Comparison of ENCODE assay signal across 11 cellular contexts in genomic region chr17:74521701-74522201, GRCh38. TPM values are rescaled to one million over a fixed set of nuclear protein-coding genes. Genes with fewer than 3 reads are reported as not detected.
A peak's percentile ranks its signal among the peaks of the same experiment; 100 is the strongest.
DNase-seq lines count a peak whose midpoint lies in the region; FAIRE-seq and TF ChIP-seq lines count a peak whose summit lies in the region.
"Had no signal": no experiment of that assay in that cellular context is flagged by ENCODE, and none has a peak within 500 bp of the region (broad histone marks: within the 10 kb centered on the region; RNA-seq: fewer than 3 reads in every experiment).

No MANE protein-coding gene starts in this region.

- H3K27ac ChIP-seq in HL-60 (replicated peaks) (peak overlapping the region; percentile 91), muscle layer of duodenum (ENCODE audit: low read length) (peak overlapping the region; percentile 83), small intestine (ENCODE audit: low read depth in 1 of 2, low read length in 1 of 2) (peak overlapping the region in 1 of 2 donors; percentile 55)

- H3K4me1 ChIP-seq in muscle layer of duodenum (ENCODE audit: control insufficient read depth in 1 of 2, insufficient read depth in 2 of 2, low read length in 2 of 2), result peaks cover 0 to 1% of the 10 kb centered on the region in 2 donors
- H3K4me1 ChIP-seq in small intestine (ENCODE audit: control insufficient read depth in 2 of 2, insufficient read depth in 1 of 2, low read depth in 1 of 2, low read length in 1 of 2), result no peaks in the 10 kb centered on the region

- H3K27me3 Mint-ChIP-seq in dendritic cell treated with granulocyte-macrophage colony-stimulating factor and Interleukin-4, amounts not matched to agents 40 ng/mL and 50 ng/mL, for 4 days, result no peaks in the 10 kb centered on the region

- no peak for TF ChIP-seq CTCF in HL-60 (IDR thresholded peaks at IDR 0.05; ENCODE audit: insufficient read depth, low read length)

- peak overlapping the region; percentile 92 for H3K27ac Mint-ChIP-seq in dendritic cell treated with granulocyte-macrophage colony-stimulating factor and Interleukin-4, amounts not matched to agents 40 ng/mL and 50 ng/mL, for 4 days
- H3K27ac Mint-ChIP-seq: CD4-positive, CD25-positive, alpha-beta regulatory T cell had no signal

- H3K27me3 ChIP-seq in HL-60 (ENCODE audit: insufficient read depth, poor library complexity, severe bottlenecking), result no peaks in the 10 kb centered on the region
- no peaks in the 10 kb centered on the region for H3K27me3 ChIP-seq in muscle layer of duodenum (ENCODE audit: low read depth, low read length)
- no peaks in the 10 kb centered on the region for H3K27me3 ChIP-seq in small intestine (ENCODE audit: control insufficient read depth in 2 of 2, insufficient read depth in 2 of 2, low read length in 2 of 2)

- H3K4me3 ChIP-seq in HL-60 (replicated peaks; ENCODE audit: insufficient read depth, low read length), result no peak overlapping the region
- peak overlapping the region in 1 of 2 donors; percentile 13 for H3K4me3 ChIP-seq in muscle layer of duodenum (ENCODE audit: low read depth in 1 of 2, low read length in 2 of 2)
- H3K4me3 ChIP-seq in small intestine (ENCODE audit: low read depth in 1 of 2, low read length in 2 of 2), result no peak overlapping the region

- H3K4me3 Mint-ChIP-seq in dendritic cell treated with granulocyte-macrophage colony-stimulating factor and Interleukin-4, amounts not matched to agents 40 ng/mL and 50 ng/mL, for 4 days, result peak overlapping the region; percentile 81
- H3K4me3 Mint-ChIP-seq: CD4-positive, CD25-positive, alpha-beta regulatory T cell; memory B cell had no signal

- peaks cover 18% of the 10 kb centered on the region for H3K9me3 Mint-ChIP-seq in dendritic cell treated with granulocyte-macrophage colony-stimulating factor and Interleukin-4, amounts not matched to agents 40 ng/mL and 50 ng/mL, for 4 days

- WGBS in small intestine, 3 donors, result 64 to 75% (median 65%) methylated on average over 9 of the region's 9 CpGs

- peak; percentile 8 for DNase-seq in AG20443 (ENCODE audit: low spot score)
- DNase-seq in HL-60 (ENCODE audit: low read depth in 1 of 2, low spot score in 1 of 2), result peak; percentile 89 to 93
- DNase-seq in DMS79 (lab: John Stamatoyannopoulos, UW), result no peak
- DNase-seq in NCI-H1417 (lab: John Stamatoyannopoulos, UW), result no peak
- no peak for DNase-seq in epidermal melanocyte (ENCODE audit: insufficient read length, low spot score)
- no peak for DNase-seq in small intestine
- DNase-seq: CD4-positive, CD25-positive, alpha-beta regulatory T cell had no signal

- FAIRE-seq in small intestine (lab: Jason Lieb, UNC), result no peak

- H3K36me3 ChIP-seq in muscle layer of duodenum (ENCODE audit: control insufficient read depth in 1 of 2, insufficient read depth in 2 of 2, low read length in 2 of 2) (no peaks in the 10 kb centered on the region), small intestine (ENCODE audit: control insufficient read depth in 2 of 2, insufficient read depth in 2 of 2, low read length in 2 of 2) (no peaks in the 10 kb centered on the region)

- intact Hi-C loops in dendritic cell treated with granulocyte-macrophage colony-stimulating factor and Interleukin-4, amounts not matched to agents 40 ng/mL and 50 ng/mL, for 4 days (cut with micrococcal nuclease), result loop anchor here (1.0 kb wide), 1 partner anchor 11 kb away; no protein-coding TSS in a partner anchor

- H3K4me1 Mint-ChIP-seq in dendritic cell treated with granulocyte-macrophage colony-stimulating factor and Interleukin-4, amounts not matched to agents 40 ng/mL and 50 ng/mL, for 4 days (ENCODE audit: low read depth), result peaks cover 82% of the 10 kb centered on the region
- H3K4me1 Mint-ChIP-seq: CD4-positive, CD25-positive, alpha-beta regulatory T cell had no signal

- peaks cover 46% of the 10 kb centered on the region for H3K36me3 Mint-ChIP-seq in dendritic cell treated with granulocyte-macrophage colony-stimulating factor and Interleukin-4, amounts not matched to agents 40 ng/mL and 50 ng/mL, for 4 days (ENCODE audit: low read depth)
- H3K36me3 Mint-ChIP-seq: CD4-positive, CD25-positive, alpha-beta regulatory T cell had no signal

- H3K9me3 ChIP-seq in muscle layer of duodenum (ENCODE audit: control insufficient read depth in 1 of 2, low read length in 2 of 2) (peaks cover 3 to 9% of the 10 kb centered on the region in 2 donors), small intestine (ENCODE audit: control insufficient read depth, low read depth) (no peaks in the 10 kb centered on the region)

RNA-seq across cellular contexts. Expression of gene CD300LB, which starts 9.5 kb away (rescaled TPM):
- under 1 TPM in 2 of 3 donors, not detected in 1; 0.13 to 0.27 TPM for polyA plus RNA-seq in small intestine
- polyA plus RNA-seq: CD4-positive, CD25-positive, alpha-beta regulatory T cell; fibroblast of lung had no signal

RNA-seq across cellular contexts. Expression of gene CD300C, which starts 24.2 kb away (rescaled TPM):
- 1 to 10 TPM in 1 of 3 donors, under 1 TPM in 1, not detected in 1; 0.81 to 1.1 TPM for polyA plus RNA-seq in small intestine
- polyA plus RNA-seq: fibroblast of lung had no signal

RNA-seq across cellular contexts. Expression of gene CD300H, which starts 45.6 kb away (rescaled TPM):
- not detected for polyA plus RNA-seq in small intestine
- polyA plus RNA-seq: fibroblast of lung had no signal

RNA-seq across cellular contexts. Expression of gene CD300A, which starts 55.3 kb away (rescaled TPM):
- 1 to 10 TPM; 1.1 to 5.9 (median 5.5) TPM for polyA plus RNA-seq in small intestine
- polyA plus RNA-seq: fibroblast of lung had no signal

Comparison
In these comparisons a context has a peak if more than half of its experiments do, and no peak if none do; other contexts are left out.
1. DNase-seq: peak in AG20443 (single experiment) and HL-60 (2 of 2); none in DMS79 (single experiment), NCI-H1417 (0 of 3), epidermal melanocyte (single experiment) and small intestine (single experiment).